8 cellular contexts compared by ENCODE assay signal in the genomic region with DNA sequence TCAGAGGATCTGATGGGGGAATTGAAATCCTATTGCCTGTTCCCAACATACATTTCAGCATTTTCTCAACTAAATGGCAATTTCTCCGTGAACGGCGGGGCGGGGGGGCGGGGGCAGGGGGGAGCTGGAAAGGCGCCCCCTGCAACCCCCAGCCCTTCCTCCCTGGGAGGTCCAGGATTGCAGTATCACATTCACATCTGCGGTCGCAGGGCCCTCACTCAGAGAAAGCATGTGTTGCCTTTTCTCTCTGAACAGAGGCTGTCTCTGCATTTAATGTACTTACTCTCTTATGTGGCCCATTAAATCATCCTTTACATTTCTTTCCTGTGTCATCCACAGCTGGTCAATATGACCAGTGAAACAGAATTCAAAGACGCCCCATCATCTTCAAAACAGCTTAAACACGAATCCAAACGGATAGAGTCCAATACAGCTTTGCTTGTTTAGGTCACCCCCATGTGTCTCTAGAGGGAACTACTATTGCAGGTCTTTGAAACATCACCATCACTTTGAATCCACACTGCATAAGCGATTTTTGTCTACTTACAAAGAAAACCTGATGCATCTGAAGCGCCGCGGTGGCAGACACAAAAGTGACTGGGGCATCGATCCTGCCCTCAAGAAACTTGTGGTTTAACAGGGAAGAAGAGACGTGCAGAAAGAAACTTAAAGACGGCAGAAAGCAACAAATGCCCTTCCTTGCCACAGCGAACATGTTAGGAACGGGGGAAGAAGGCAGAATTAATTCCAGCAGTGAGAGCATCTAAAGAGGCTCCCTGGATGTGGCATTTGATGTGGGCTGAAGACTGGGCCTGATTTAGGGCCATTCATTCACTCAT. TPM values are rescaled to one million over a fixed set of nuclear protein-coding genes. Genes with fewer than 3 reads are reported as not detected.
DNase-seq lines count a peak whose midpoint lies in the region; ATAC-seq and TF ChIP-seq lines count a peak whose summit lies in the region.

No MANE protein-coding gene starts in this region.

- no peaks in the 10 kb centered on the region for H3K36me3 Mint-ChIP-seq in HFFc6 (ENCODE audit: low read depth)

- intact Hi-C loops in Right ventricle myocardium inferior (cut with DNase I), result loop anchor here (1.0 kb wide), 1 partner anchor 210 kb away; no protein-coding TSS in a partner anchor
- intact Hi-C loops in cardiac septum (cut with DNase I), result loop anchor here (1.0 kb wide), 1 partner anchor 210 kb away; no protein-coding TSS in a partner anchor
- intact Hi-C loops in breast epithelium (cut with DNase I; ENCODE audit: low total_unique reads), result loop anchor here (5.0 kb wide), 1 partner anchor 208 kb away; no protein-coding TSS in a partner anchor

- peaks cover 0 to under 1% of the 10 kb centered on the region in 2 donors for H3K9me3 ChIP-seq in breast epithelium
- H3K9me3 ChIP-seq in thoracic aorta, result no peaks in the 10 kb centered on the region

- no peak overlapping the region for H3K27ac ChIP-seq in breast epithelium
- H3K27ac ChIP-seq in thoracic aorta, result no peak overlapping the region

- no peaks in the 10 kb centered on the region for H3K27me3 ChIP-seq in breast epithelium
- H3K27me3 ChIP-seq in thoracic aorta (replicated peaks; ENCODE audit: insufficient read depth), result no peaks in the 10 kb centered on the region

- TF ChIP-seq POLR2A in breast epithelium (IDR thresholded peaks at IDR 0.05), result no peak

- no peak overlapping the region for H3K27ac Mint-ChIP-seq in HFFc6

- no peak for DNase-seq in Right ventricle myocardium inferior (ENCODE audit: missing footprints)
- DNase-seq in cardiac septum (ENCODE audit: low spot score), result no peak
- DNase-seq in HFFc6, result peak; percentile 68
- peak; percentile 48 for DNase-seq in NCI-H774 (lab: John Stamatoyannopoulos, UW)
- DNase-seq in breast epithelium (ENCODE audit: low spot score in 2 of 2), result no peak
- peak; percentile 78 for DNase-seq in kidney glomerular epithelial cell (lab: John Stamatoyannopoulos, UW)
- DNase-seq in thoracic aorta (ENCODE audit: low spot score), result no peak

- peaks cover 8% of the 10 kb centered on the region for H3K4me1 Mint-ChIP-seq in HFFc6 (ENCODE audit: low read depth)

- H3K4me1 ChIP-seq in breast epithelium (no peaks in the 10 kb centered on the region), thoracic aorta (ENCODE audit: control insufficient read depth in 1 of 2, low read depth in 2 of 2) (no peaks in the 10 kb centered on the region)

- peaks cover 24% of the 10 kb centered on the region for H3K27me3 Mint-ChIP-seq in HFFc6 (ENCODE audit: insufficient read depth)

- peaks cover 5% of the 10 kb centered on the region for H3K9me3 Mint-ChIP-seq in HFFc6

- peak; percentile 82 for TF ChIP-seq CTCF in HFFc6 (IDR thresholded peaks at IDR 0.05)
- peak; percentile 41 to 80 (median 80) for TF ChIP-seq CTCF in breast epithelium (IDR thresholded peaks at IDR 0.05)
- peak; percentile 63 for TF ChIP-seq CTCF in thoracic aorta (IDR thresholded peaks at IDR 0.05)

- H3K36me3 ChIP-seq in breast epithelium (no peaks in the 10 kb centered on the region), thoracic aorta (no peaks in the 10 kb centered on the region)

- ATAC-seq in Right ventricle myocardium inferior (peak; percentile 75), thoracic aorta (ENCODE audit: insufficient number of reproducible peaks, low FRiP score, low read depth) (no peak), HG02642 (IDR thresholded peaks at IDR 0.05; ENCODE audit: poor library complexity, unreplicated experiment) (no peak)

- H3K4me3 ChIP-seq in breast epithelium (no peak overlapping the region), thoracic aorta (no peak overlapping the region)

- H3K4me3 Mint-ChIP-seq in HFFc6, result peak overlapping the region; percentile 25

RNA-seq across cellular contexts. Expression of gene ECHDC3, which starts 17.0 kb away (rescaled TPM):
- total RNA-seq in Right ventricle myocardium inferior, result 101 TPM
- 35.1 TPM for total RNA-seq in cardiac septum
- total RNA-seq in HFFc6 (2021; fragmentation: NEBNext Ultra II Directional; extraction: Animal tissue kit (Norgen Biotek cat#: 25700)), result 1 to 10 TPM in 2 of 6 experiments, under 1 TPM in 3, not detected in 1; 0.10 to 1.4 (median 0.23) TPM
- 100 to 1,000 TPM in 2 of 3 donors, 10 to 100 TPM in 1; 62.6 to 256 (median 132) TPM for total RNA-seq in breast epithelium
- total RNA-seq in thoracic aorta, result 10 to 100 TPM; 12.2 to 21.2 TPM

Comparison
In these comparisons a context has a peak if more than half of its experiments do, and no peak if none do; other contexts are left out.
1. DNase-seq: peak in HFFc6 (single experiment), NCI-H774 (single experiment) and kidney glomerular epithelial cell (single experiment); none in Right ventricle myocardium inferior (single experiment), cardiac septum (single experiment), breast epithelium (0 of 2) and thoracic aorta (single experiment).
2. RNA of gene ECHDC3, which starts 17.0 kb away (total RNA-seq): 62.6 to 256 TPM in breast epithelium, 101 TPM in Right ventricle myocardium inferior (single experiment), 35.1 TPM in cardiac septum (single experiment) and 12.2 to 21.2 TPM in thoracic aorta; 0.10 to 1.4 TPM in HFFc6; every median in the first group is over 4 times any median in the second.
3. Peak in every context shown above with its lines, with median percentiles within 50 percentile points of each other: CTCF ChIP-seq.